In the genomic region with DNA sequence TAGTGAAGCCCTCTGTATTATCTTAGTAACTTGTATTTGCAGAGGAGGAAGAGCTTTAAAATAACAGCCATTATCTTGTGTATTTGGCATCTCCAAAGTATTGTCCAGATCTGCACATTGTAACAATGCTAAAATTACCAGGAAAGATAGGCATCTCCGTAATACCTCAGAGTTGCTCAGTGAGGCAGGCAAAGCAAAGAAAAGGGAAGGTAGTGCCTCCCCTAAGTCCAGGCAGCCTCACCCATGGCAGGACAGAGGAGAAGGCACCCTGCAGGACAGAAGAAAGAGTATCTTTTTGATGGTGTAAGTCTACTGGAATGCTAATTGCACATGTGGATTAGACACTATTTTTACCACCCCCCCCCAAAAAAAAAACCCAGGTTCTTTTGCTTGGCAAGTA, we compare ENCODE assay signal across 19 cellular contexts. TPM values are rescaled to one million over a fixed set of nuclear protein-coding genes. Genes with fewer than 3 reads are reported as not detected.
"Had no signal": no experiment of that assay in that cellular context is flagged by ENCODE, and none has a peak within 500 bp of the region (broad histone marks: within the 10 kb centered on the region; RNA-seq: fewer than 3 reads in every experiment).

No MANE protein-coding gene starts in this region.

- H3K36me3 ChIP-seq: lower lobe of right lung, stomach, thoracic aorta had no signal

- H3K79me2 ChIP-seq: parathyroid adenoma had no signal

- H3K9ac ChIP-seq: parathyroid adenoma had no signal

- H3K36me3 Mint-ChIP-seq: activated naive CD8-positive, alpha-beta T cell; brain; naive B cell had no signal

- H3K27me3 Mint-ChIP-seq: activated naive CD8-positive, alpha-beta T cell; naive B cell had no signal

- H3K27me3 ChIP-seq: stomach had no signal

- H3K9me3 ChIP-seq: lower lobe of right lung, stomach, thoracic aorta had no signal

- H3K9me3 Mint-ChIP-seq: brain; dendritic cell treated with granulocyte-macrophage colony-stimulating factor and Interleukin-4, amounts not matched to agents 40 ng/mL and 50 ng/mL, for 4 days; naive B cell had no signal

- H3K4me3 ChIP-seq: lower lobe of right lung, stomach, thoracic aorta had no signal

- H3K4me1 ChIP-seq: parathyroid adenoma had no signal

- DNase-seq: activated CD4-positive, alpha-beta T cell treated with anti-CD3 and anti-CD28 coated beads, Interleukin-2, amount 50 U/mL, for 4 hours; activated CD4-positive, CD25-positive, alpha-beta regulatory T cell treated with anti-CD3 and anti-CD28 coated beads, Interleukin-2, amount 50 U/mL, for 72 hours; activated effector memory CD4-positive, alpha-beta T cell treated with anti-CD3 and anti-CD28 coated beads, Interleukin-2, amount 50 U/mL, for 16 hours; activated T-cell treated with anti-CD3 and anti-CD28 coated beads, Interleukin-2, amount 50 U/mL, for 1 hour; amygdala; effector memory CD8-positive, alpha-beta T cell; lower lobe of right lung; naive B cell; stimulated activated CD4-positive, alpha-beta T cell treated with anti-CD3 and anti-CD28 coated beads, Interleukin-15, amount 100 ng/mL, for 24 hours; stomach had no signal

- ATAC-seq: effector memory CD8-positive, alpha-beta T cell; lower lobe of right lung had no signal

- H3K27ac Mint-ChIP-seq: activated naive CD8-positive, alpha-beta T cell; brain; dendritic cell treated with granulocyte-macrophage colony-stimulating factor and Interleukin-4, amounts not matched to agents 40 ng/mL and 50 ng/mL, for 4 days; effector memory CD8-positive, alpha-beta T cell; naive B cell had no signal

- H3K4me3 Mint-ChIP-seq: activated naive CD8-positive, alpha-beta T cell; brain; dendritic cell treated with granulocyte-macrophage colony-stimulating factor and Interleukin-4, amounts not matched to agents 40 ng/mL and 50 ng/mL, for 4 days; effector memory CD8-positive, alpha-beta T cell; naive B cell had no signal

- H3K4me1 Mint-ChIP-seq: naive B cell had no signal

- H3K27ac ChIP-seq: lower lobe of right lung, parathyroid adenoma, thoracic aorta had no signal

- H2AFZ ChIP-seq: parathyroid adenoma had no signal

RNA-seq across cellular contexts. Expression of a gene that starts 13.6 kb away (rescaled TPM):
- total RNA-seq: renal cortical epithelial cell, skeletal muscle tissue, stomach, thoracic aorta, urinary bladder had no signal
- polyA plus RNA-seq: esophagus, stomach had no signal
